ENCODE assay signal across 12 cellular contexts in the genomic region with DNA sequence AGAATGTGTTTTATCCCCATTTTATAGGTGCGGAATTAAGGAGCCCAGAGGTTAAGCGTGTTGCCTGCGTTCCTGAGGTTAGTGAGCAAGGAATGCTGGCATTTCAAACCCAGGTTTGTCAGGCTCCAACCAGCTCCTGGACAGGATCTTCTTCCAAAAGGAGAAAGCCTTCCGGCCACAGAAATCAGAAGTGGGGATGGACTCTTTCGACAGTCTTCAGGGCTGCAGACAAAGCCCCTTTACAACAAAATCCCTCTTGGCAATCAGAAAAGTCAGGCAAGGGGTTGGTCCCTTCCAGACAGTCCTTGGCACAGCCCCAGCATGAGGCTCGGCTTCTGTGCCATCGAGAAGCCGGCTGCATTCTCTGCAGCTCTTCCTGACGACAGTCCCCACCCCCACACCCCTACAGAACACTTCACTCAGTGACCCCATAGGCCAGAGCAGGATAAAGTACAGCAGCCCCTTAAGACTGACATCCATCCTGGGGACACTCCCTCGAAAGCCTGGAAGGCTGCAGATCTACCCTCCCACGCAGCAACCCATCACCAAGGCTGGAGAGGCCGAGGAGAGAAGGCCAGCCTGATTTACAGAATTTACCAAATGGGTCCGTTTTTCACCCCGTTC.
DNase-seq lines count a peak whose midpoint lies in the region; ATAC-seq and TF ChIP-seq lines count a peak whose summit lies in the region.
"Had no signal": no experiment of that assay in that cellular context is flagged by ENCODE, and none has a peak within 500 bp of the region (broad histone marks: within the 10 kb centered on the region; RNA-seq: fewer than 3 reads in every experiment).

No MANE protein-coding gene starts in this region.

- H4K5ac ChIP-seq in IMR-90 (ENCODE audit: low read depth, low read length), result peak overlapping the region; percentile 50

- no peak overlapping the region for H2BK5ac ChIP-seq in IMR-90 (ENCODE audit: low read depth, low read length, poor library complexity, severe bottlenecking)

- H4K20me1 ChIP-seq in IMR-90 (ENCODE audit: insufficient read depth, low read length), result peaks cover 21% of the 10 kb centered on the region; the same call in 1 of the 2 replicates

- CTCF ChIA-PET in IMR-90 (lab: Yijun Ruan, JAX), result interaction anchor here (0.6 kb wide), 2 partner anchors 405 to 1550 kb away, joined by 3 to 4 read pairs; no protein-coding TSS in a partner anchor

- BruUV-seq in IMR-90 (replicated peaks; lab: Mats Ljungman, UMichigan), result no TSS peak

- peak overlapping the region; percentile 42 for H2BK120ac ChIP-seq in IMR-90 (ENCODE audit: low read depth, low read length)

- peak overlapping the region; percentile 60; the same call in 1 of the 2 replicates for H2AK5ac ChIP-seq in IMR-90 (ENCODE audit: low read depth, low read length)

- peak overlapping the region; percentile 37 for H3K18ac ChIP-seq in IMR-90 (ENCODE audit: low read depth, low read length)

- H3K4me2 ChIP-seq in IMR-90 (ENCODE audit: low read depth, low read length), result peak overlapping the region; percentile 53; the same call in 1 of the 2 replicates
- H3K4me2 ChIP-seq: KMS-11 had no signal

- H3K4ac ChIP-seq in IMR-90 (ENCODE audit: low read depth, low read length), result peak overlapping the region; percentile 69

- peak; percentile 22; the same call in 1 of the 2 replicates for ATAC-seq in IMR-90 (ENCODE audit: low read depth)
- no peak for ATAC-seq in GM21515 (IDR thresholded peaks at IDR 0.05; ENCODE audit: unreplicated experiment)

- peaks cover 44% of the 10 kb centered on the region for H3K9me1 ChIP-seq in IMR-90 (ENCODE audit: insufficient read depth, low read length)

- H3K27ac ChIP-seq in IMR-90 (ENCODE audit: insufficient read depth, low read length) (peak overlapping the region; percentile 56; the same call in 1 of the 2 replicates), liver (ENCODE audit: low read depth in 1 of 2, low read length in 2 of 2) (peak overlapping the region; percentile 7 to 48)
- H3K27ac ChIP-seq: KMS-11 had no signal

- no peak for TF ChIP-seq CTCF in IMR-90 (conservative IDR thresholded peaks at IDR 0.05; ENCODE audit: low read depth, low read length)
- no peak for TF ChIP-seq CTCF in liver (IDR thresholded peaks at IDR 0.05; ENCODE audit: low read depth, low read length, missing input control)

- H2AK9ac ChIP-seq in IMR-90 (replicated peaks; ENCODE audit: low read depth, low read length, poor library complexity), result no peak overlapping the region

- peak overlapping the region; percentile 41 for H3K23ac ChIP-seq in IMR-90 (ENCODE audit: low read depth, low read length)

- intact Hi-C loops in IMR-90 (cut with micrococcal nuclease), result no loop called here

- peak; percentile 19 for DNase-seq in IMR-90
- peak; percentile 66 for DNase-seq in epidermal melanocyte (ENCODE audit: insufficient read length, low spot score)
- peak; percentile 70 for DNase-seq in superior temporal gyrus (ENCODE audit: extremely low spot score)
- no peak for DNase-seq in NCI-H82 treated with DMSO at 0.1 percent for 48 hours (lab: John Stamatoyannopoulos, UW; ENCODE audit: unreplicated experiment)
- no peak for DNase-seq in SIG-M5 treated with dmso at 0.1 percent for 504 hours (lab: John Stamatoyannopoulos, UW; ENCODE audit: unreplicated experiment)
- DNase-seq in NAMALWA (ENCODE audit: low spot score), result no peak
- DNase-seq: NCI-H345; stimulated activated CD4-positive, alpha-beta T cell treated with anti-CD3 and anti-CD28 coated beads, Interleukin-4, amount 100 ng/mL, for 4 hours; SW 1271 had no signal

- POLR2A ChIA-PET in IMR-90 (lab: Charles Lee; ENCODE audit: unreplicated experiment), result no interaction called here

- no peak for TF ChIP-seq POLR2A in IMR-90 (IDR thresholded peaks at IDR 0.05; ENCODE audit: low read depth, low read length)

- in situ Hi-C loops in IMR-90 (cut with MboI; ENCODE audit: low sequenced_read_pairs), result no loop called here

- no peaks in the 10 kb centered on the region for H3K27me3 ChIP-seq in IMR-90 (ENCODE audit: control insufficient read depth, insufficient read depth, low read length)
- H3K27me3 ChIP-seq in liver (ENCODE audit: control insufficient read depth in 4 of 4, insufficient read depth in 4 of 4, low read length in 3 of 4), result no peaks in the 10 kb centered on the region

- H2AFZ ChIP-seq in IMR-90 (replicated peaks; ENCODE audit: low read length, poor library complexity), result peak overlapping the region; percentile 69

- H3K4me1 ChIP-seq in IMR-90 (ENCODE audit: control insufficient read depth, insufficient read depth, low read length) (peaks cover 44% of the 10 kb centered on the region), liver (ENCODE audit: control insufficient read depth in 4 of 4, insufficient read depth in 4 of 4, low read length in 3 of 4) (peaks cover 8 to 20% (median 17%) of the 10 kb centered on the region in 4 donors)

- peak overlapping the region; percentile 20 for H3K14ac ChIP-seq in IMR-90 (replicated peaks; ENCODE audit: low read depth, low read length)

- no peak overlapping the region; the same call in 2 of the 3 replicates for H2BK15ac ChIP-seq in IMR-90 (ENCODE audit: low read depth, low read length)

- H3K56ac ChIP-seq in IMR-90 (ENCODE audit: extremely low read depth, insufficient read depth, low read length), result peak overlapping the region; percentile 31; the same call in 1 of the 2 replicates

- H3K79me1 ChIP-seq in IMR-90 (ENCODE audit: low read depth in 1 of 2, low read length in 2 of 2), result peaks cover 54 to 93% of the 10 kb centered on the region in 2 experiments

- peak overlapping the region; percentile 45 for H4K91ac ChIP-seq in IMR-90 (ENCODE audit: insufficient read depth, low read depth, low read length)

- H3K9ac ChIP-seq in IMR-90 (ENCODE audit: low read depth, low read length), result peak overlapping the region; percentile 33; the same call in 1 of the 2 replicates
- no peak overlapping the region for H3K9ac ChIP-seq in liver (ENCODE audit: low read depth in 1 of 2, low read length in 2 of 2)
- H3K9ac ChIP-seq: KMS-11 had no signal

- no peak for TF ChIP-seq RAD21 in IMR-90 (IDR thresholded peaks at IDR 0.05; ENCODE audit: low read length)
- TF ChIP-seq RAD21 in liver (IDR thresholded peaks at IDR 0.05), result no peak

- dilution Hi-C loops in IMR-90 (cut with HindIII; ENCODE audit: low sequenced_read_pairs, unreplicated experiment), result no loop called here

- H3K4me3 ChIP-seq in IMR-90 (ENCODE audit: insufficient read depth, low read depth, low read length), result no peak overlapping the region
- H3K4me3 ChIP-seq in liver (ENCODE audit: low read depth in 1 of 3, low read length in 3 of 3), result no peak overlapping the region

- WGBS in IMR-90 (ENCODE audit: extremely low coverage in 2 of 2, insufficient read length in 1 of 2), 2 experiments, result 92% methylated on average over 3 of the region's 14 CpGs; no CpG with 5 or more reads in 1 of the 2 experiments
- WGBS in liver, result 84% methylated on average over 14 of the region's 14 CpGs

- no peaks in the 10 kb centered on the region for H3K9me3 ChIP-seq in IMR-90 (ENCODE audit: control insufficient read depth, insufficient read depth, low read length)
- no peaks in the 10 kb centered on the region for H3K9me3 ChIP-seq in liver (ENCODE audit: control insufficient read depth in 4 of 4, low read length in 3 of 4)

- H3K36me3 ChIP-seq in IMR-90 (ENCODE audit: control insufficient read depth, insufficient read depth, low read length) (peaks cover 4% of the 10 kb centered on the region; the same call in 1 of the 2 replicates), liver (ENCODE audit: control insufficient read depth in 4 of 4, insufficient read depth in 3 of 4, low read depth in 1 of 4, low read length in 3 of 4) (peaks cover 0 to 4% (median 0%) of the 10 kb centered on the region in 4 donors)

- 0 out of 2 replicates have a peak overlapping the region, but pooled peaks have one; percentile 53 for H2BK20ac ChIP-seq in IMR-90 (ENCODE audit: low read depth, low read length)

- H4K8ac ChIP-seq in IMR-90 (ENCODE audit: low read depth in 2 of 2, low read length in 2 of 2), result peak overlapping the region; percentile 31 to 66; a peak in 2 of 4 replicates

TF ChIP-seq in IMR-90, 13 proteins besides CTCF, POLR2A, EP300 and RAD21 (continues in another document):
- TF ChIP-seq RFX5 (IDR thresholded peaks at IDR 0.05; ENCODE audit: low read depth, low read length) (no peak), MXI1 (IDR thresholded peaks at IDR 0.05; ENCODE audit: borderline replicate concordance, low read depth, low read length) (no peak), NFE2L2 (IDR thresholded peaks at IDR 0.05; ENCODE audit: low read depth, low read length) (no peak), MAFK (IDR thresholded peaks at IDR 0.05; ENCODE audit: low read depth, low read length) (no peak), CHD1 (IDR thresholded peaks at IDR 0.05; ENCODE audit: low read depth, low read length) (no peak), RCOR1 (IDR thresholded peaks at IDR 0.05; ENCODE audit: insufficient replicate concordance, low read length) (no peak), FOS (IDR thresholded peaks at IDR 0.05; ENCODE audit: low read depth, low read length) (no peak)
- TF ChIP-seq, protein P1, sequence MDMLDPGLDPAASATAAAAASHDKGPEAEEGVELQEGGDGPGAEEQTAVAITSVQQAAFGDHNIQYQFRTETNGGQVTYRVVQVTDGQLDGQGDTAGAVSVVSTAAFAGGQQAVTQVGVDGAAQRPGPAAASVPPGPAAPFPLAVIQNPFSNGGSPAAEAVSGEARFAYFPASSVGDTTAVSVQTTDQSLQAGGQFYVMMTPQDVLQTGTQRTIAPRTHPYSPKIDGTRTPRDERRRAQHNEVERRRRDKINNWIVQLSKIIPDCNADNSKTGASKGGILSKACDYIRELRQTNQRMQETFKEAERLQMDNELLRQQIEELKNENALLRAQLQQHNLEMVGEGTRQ (IDR thresholded peaks at IDR 0.05; ENCODE audit: low read depth, low read length), result no peak

TF ChIP-seq in liver, 16 proteins besides CTCF, POLR2A, EP300 and RAD21:
- TF ChIP-seq NR2F2 (IDR thresholded peaks at IDR 0.05) (peak; percentile 39), EGR1 (IDR thresholded peaks at IDR 0.05; ENCODE audit: low read depth in 2 of 2) (no peak)

Comparison
In these comparisons a context has a peak if more than half of its experiments do, and no peak if none do; other contexts are left out.
1. DNase-seq: peak in IMR-90 (single experiment), epidermal melanocyte (single experiment) and superior temporal gyrus (single experiment); none in NCI-H82 treated with DMSO at 0.1 percent for 48 hours (single experiment), SIG-M5 treated with dmso at 0.1 percent for 504 hours (single experiment) and NAMALWA (single experiment).